ENCODE assay signal across 8 cellular contexts in the genomic region with DNA sequence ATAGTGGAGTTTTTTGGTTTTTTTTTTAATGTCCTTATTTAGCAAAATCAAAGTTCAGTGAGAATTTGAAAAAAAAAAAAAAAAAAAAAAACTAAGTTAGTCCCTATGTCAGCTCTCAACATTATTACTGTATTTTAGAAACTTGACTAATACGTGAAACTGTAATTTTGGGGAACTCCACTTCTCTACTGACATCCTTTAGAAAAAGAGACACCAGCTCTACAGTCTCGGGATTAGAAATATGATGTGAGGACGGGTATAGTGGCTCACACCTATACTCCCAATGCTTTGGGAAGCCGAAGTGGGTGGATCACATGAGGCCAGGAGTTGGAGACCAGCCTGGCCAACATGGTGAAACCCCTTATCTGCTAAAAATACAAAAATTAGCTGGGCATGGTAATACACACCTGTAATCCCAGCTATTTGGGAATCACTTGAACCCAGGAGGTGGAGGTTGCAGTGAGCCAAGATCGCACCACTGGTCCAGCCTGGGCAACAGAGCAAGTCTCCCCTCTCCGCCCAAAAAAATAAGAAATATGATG. TPM values are rescaled to one million over a fixed set of nuclear protein-coding genes. Genes with fewer than 3 reads are reported as not detected.
DNase-seq lines count a peak whose midpoint lies in the region; ATAC-seq and TF ChIP-seq lines count a peak whose summit lies in the region.
"Not testable (repeated sequence)": the region's sequence is repeated elsewhere in the genome, so short reads cannot be mapped to it uniquely, and the experiment has no call there.

No MANE protein-coding gene starts in this region.

- not testable (repeated sequence) for H4K8ac ChIP-seq in neuronal stem cell (ENCODE audit: low read depth, low read length)

- peaks cover 75% of the 10 kb centered on the region for H3K4me1 Mint-ChIP-seq in CD14-positive monocyte
- H3K4me1 Mint-ChIP-seq in activated CD4-positive, alpha-beta T cell treated with anti-CD3 and anti-CD28 coated beads, Interleukin-2, amount 10 ng/mL, durations not matched to agents 24 days and 14 days: peaks cover 71% of the 10 kb centered on the region
- H3K4me1 Mint-ChIP-seq in activated naive CD8-positive, alpha-beta T cell (ENCODE audit: low read depth): peaks cover 83% of the 10 kb centered on the region

- H3K27ac ChIP-seq in OCI-LY1 (ENCODE audit: low read depth, low read length, poor library complexity, severe bottlenecking): peak overlapping the region; percentile 81
- H3K27ac ChIP-seq in esophagus muscularis mucosa (replicated peaks in 1 of 4): peak overlapping the region; percentile 8 to 31 (median 26)
- peak overlapping the region; percentile 19 for H3K27ac ChIP-seq in neuronal stem cell (replicated peaks; ENCODE audit: low read length)
- H3K27ac ChIP-seq in tibial nerve: peak overlapping the region in 3 of 4 donors; percentile 83 to 84 (median 83)

- not testable (repeated sequence) for TF ChIP-seq CTCF in CD14-positive monocyte (IDR thresholded peaks at IDR 0.05); OCI-LY1 (IDR thresholded peaks at IDR 0.05; ENCODE audit: low read length); esophagus muscularis mucosa (IDR thresholded peaks at IDR 0.05); tibial nerve (IDR thresholded peaks at IDR 0.05)

- not testable (repeated sequence) for H4K20me1 ChIP-seq in OCI-LY1 (ENCODE audit: insufficient read depth, low read length)

- not testable (repeated sequence) for H3K9me3 ChIP-seq in OCI-LY1 (ENCODE audit: low read length); esophagus muscularis mucosa; neuronal stem cell (replicated peaks in 1 of 2; ENCODE audit: control insufficient read depth in 2 of 2, insufficient read depth in 1 of 2, low read depth in 1 of 2, low read length in 2 of 2); tibial nerve

- H3K9me2 ChIP-seq in OCI-LY1 (ENCODE audit: low read depth, low read length): not testable (repeated sequence)

- H3K27ac Mint-ChIP-seq in CD14-positive monocyte: peak overlapping the region; percentile 77 to 94 (median 88)
- H3K27ac Mint-ChIP-seq in activated CD4-positive, alpha-beta T cell treated with anti-CD3 and anti-CD28 coated beads, Interleukin-2, amount 10 ng/mL, durations not matched to agents 24 days and 14 days: peak overlapping the region; percentile 89
- H3K27ac Mint-ChIP-seq in activated naive CD8-positive, alpha-beta T cell: peak overlapping the region; percentile 94

- not testable (repeated sequence) for H2AK5ac ChIP-seq in neuronal stem cell (ENCODE audit: low read depth, low read length)

- peak overlapping the region in 1 of 2 donors; percentile 35 for H3K4me3 Mint-ChIP-seq in CD14-positive monocyte
- H3K4me3 Mint-ChIP-seq in activated CD4-positive, alpha-beta T cell treated with anti-CD3 and anti-CD28 coated beads, Interleukin-2, amount 10 ng/mL, durations not matched to agents 24 days and 14 days: peak overlapping the region; percentile 81
- peak overlapping the region; percentile 90 for H3K4me3 Mint-ChIP-seq in activated naive CD8-positive, alpha-beta T cell

- H3K4me2 ChIP-seq in OCI-LY1 (ENCODE audit: low read length): peak overlapping the region; percentile 77
- H3K4me2 ChIP-seq in neuronal stem cell (ENCODE audit: insufficient read depth, low read length, poor library complexity, severe bottlenecking): not testable (repeated sequence)

- H3K36me3 Mint-ChIP-seq in CD14-positive monocyte: peaks cover 39 to 40% of the 10 kb centered on the region in 2 donors
- peaks cover 41% of the 10 kb centered on the region for H3K36me3 Mint-ChIP-seq in activated CD4-positive, alpha-beta T cell treated with anti-CD3 and anti-CD28 coated beads, Interleukin-2, amount 10 ng/mL, durations not matched to agents 24 days and 14 days (ENCODE audit: low read depth)
- peaks cover 15% of the 10 kb centered on the region for H3K36me3 Mint-ChIP-seq in activated naive CD8-positive, alpha-beta T cell

- peaks cover 99% of the 10 kb centered on the region for H3K4me1 ChIP-seq in OCI-LY1 (ENCODE audit: insufficient read depth, low read length, severe bottlenecking)
- peaks cover 69 to 98% (median 82%) of the 10 kb centered on the region in 4 donors for H3K4me1 ChIP-seq in esophagus muscularis mucosa
- peaks cover 13 to 19% of the 10 kb centered on the region in 2 donors for H3K4me1 ChIP-seq in neuronal stem cell (ENCODE audit: control insufficient read depth in 2 of 2, insufficient read depth in 1 of 2, low read depth in 1 of 2, low read length in 2 of 2)
- peaks cover 3 to 84% (median 59%) of the 10 kb centered on the region in 4 donors for H3K4me1 ChIP-seq in tibial nerve

- H2AFZ ChIP-seq in OCI-LY1 (ENCODE audit: low read length); neuronal stem cell (ENCODE audit: low read length): not testable (repeated sequence)

- not testable (repeated sequence) for H3K27me3 Mint-ChIP-seq in CD14-positive monocyte (ENCODE audit: low read depth in 3 of 3); activated CD4-positive, alpha-beta T cell treated with anti-CD3 and anti-CD28 coated beads, Interleukin-2, amount 10 ng/mL, durations not matched to agents 24 days and 14 days; activated naive CD8-positive, alpha-beta T cell

- H2BK5ac ChIP-seq in neuronal stem cell (ENCODE audit: low read length): not testable (repeated sequence)

- H3K18ac ChIP-seq in neuronal stem cell (ENCODE audit: low read length): not testable (repeated sequence)

- not testable (repeated sequence) for H3F3A ChIP-seq in OCI-LY1 (ENCODE audit: insufficient read depth, low read length)

- H3K36me3 ChIP-seq in OCI-LY1 (ENCODE audit: insufficient read depth, low read length) (peaks cover 30% of the 10 kb centered on the region), esophagus muscularis mucosa (peaks cover 11 to 20% (median 18%) of the 10 kb centered on the region in 4 donors), neuronal stem cell (replicated peaks in 1 of 2; ENCODE audit: control insufficient read depth in 2 of 2, insufficient read depth in 2 of 2, low read length in 2 of 2) (peaks cover 17 to 30% of the 10 kb centered on the region in 2 donors), tibial nerve (peaks cover 0 to 24% (median 11%) of the 10 kb centered on the region in 3 donors)

- ATAC-seq in GM21717 (IDR thresholded peaks at IDR 0.05; ENCODE audit: unreplicated experiment): peak; percentile 31

- 81% methylated on average over 6 of the region's 6 CpGs for WGBS in esophagus muscularis mucosa
- WGBS in neuronal stem cell (ENCODE audit: extremely low coverage in 2 of 2, insufficient read length in 2 of 2, insufficient replicate concordance in 1 of 2), 2 donors: no CpG with 5 or more reads among the region's 6 CpGs
- WGBS in tibial nerve, 2 donors: 78 to 82% methylated on average over 6 of the region's 6 CpGs

- H3K27me3 ChIP-seq in OCI-LY1 (ENCODE audit: insufficient read depth, low read length); esophagus muscularis mucosa; neuronal stem cell (ENCODE audit: control insufficient read depth in 3 of 3, insufficient read depth in 3 of 3, low read depth in 1 of 3, low read length in 3 of 3); tibial nerve: not testable (repeated sequence)

- peak overlapping the region; percentile 14; the same call in 1 of the 2 replicates for H3K9ac ChIP-seq in OCI-LY1 (ENCODE audit: low read length)
- H3K9ac ChIP-seq in neuronal stem cell (ENCODE audit: low read depth, low read length, poor library complexity): not testable (repeated sequence)

- H3K79me2 ChIP-seq in OCI-LY1 (ENCODE audit: insufficient read depth, low read length): peaks cover 100% of the 10 kb centered on the region

- not testable (repeated sequence) for H3K14ac ChIP-seq in neuronal stem cell (ENCODE audit: low read length)

- not testable (repeated sequence) for TF ChIP-seq EP300 in esophagus muscularis mucosa (IDR thresholded peaks at IDR 0.05); tibial nerve (IDR thresholded peaks at IDR 0.05)

- not testable (repeated sequence) for H3K4ac ChIP-seq in neuronal stem cell (ENCODE audit: low read length)

- H2BK12ac ChIP-seq in neuronal stem cell (ENCODE audit: low read length): not testable (repeated sequence)

- not testable (repeated sequence) for TF ChIP-seq POLR2A in esophagus muscularis mucosa (IDR thresholded peaks at IDR 0.05; ENCODE audit: low read depth); tibial nerve (IDR thresholded peaks at IDR 0.05)

- H3K9me3 Mint-ChIP-seq in CD14-positive monocyte; activated CD4-positive, alpha-beta T cell treated with anti-CD3 and anti-CD28 coated beads, Interleukin-2, amount 10 ng/mL, durations not matched to agents 24 days and 14 days; activated naive CD8-positive, alpha-beta T cell (ENCODE audit: low read depth): not testable (repeated sequence)

- intact Hi-C loops in CD14-positive monocyte (cut with micrococcal nuclease); esophagus muscularis mucosa (cut with DNase I): not testable (repeated sequence)
- intact Hi-C loops in activated CD4-positive, alpha-beta T cell treated with anti-CD3 and anti-CD28 coated beads, Interleukin-2, amount 10 ng/mL, durations not matched to agents 24 days and 14 days (cut with micrococcal nuclease): loop anchor here (10.0 kb wide), 1 partner anchor 510 kb away; no protein-coding TSS in a partner anchor

- not testable (repeated sequence) for DNase-seq in CD14-positive monocyte (ENCODE audit: low spot score); activated CD4-positive, alpha-beta T cell treated with anti-CD3 and anti-CD28 coated beads, Interleukin-2, amount 10 ng/mL, durations not matched to agents 24 days and 14 days; esophagus muscularis mucosa (ENCODE audit: extremely low spot score); neuronal stem cell (ENCODE audit: low spot score); tibial nerve (ENCODE audit: low spot score in 2 of 2)

- not testable (repeated sequence) for H4K91ac ChIP-seq in neuronal stem cell (ENCODE audit: low read depth, low read length, poor library complexity)

- not testable (repeated sequence) for H2BK15ac ChIP-seq in neuronal stem cell (ENCODE audit: low read length)

- peak overlapping the region; percentile 43 for H3K4me3 ChIP-seq in OCI-LY1 (ENCODE audit: low read depth, low read length, poor library complexity, severe bottlenecking)
- not testable (repeated sequence) for H3K4me3 ChIP-seq in esophagus muscularis mucosa; neuronal stem cell (ENCODE audit: low read length in 2 of 2); tibial nerve

- not testable (repeated sequence) for H2BK120ac ChIP-seq in neuronal stem cell (ENCODE audit: low read depth, low read length)

- H3K23ac ChIP-seq in neuronal stem cell (ENCODE audit: low read depth, low read length, poor library complexity): not testable (repeated sequence)

- H3K79me1 ChIP-seq in neuronal stem cell (ENCODE audit: low read depth, low read length): not testable (repeated sequence)

RNA-seq across cellular contexts. Expression of a gene that starts 8.5 kb away (rescaled TPM):
- polyA plus RNA-seq in CD14-positive monocyte: 10 to 100 TPM; 10.5 to 41.5 TPM
- 58.0 and 60.9 TPM in 2 replicates for total RNA-seq in activated CD4-positive, alpha-beta T cell treated with anti-CD3 and anti-CD28 coated beads, Interleukin-2, amount 10 ng/mL, durations not matched to agents 24 days and 14 days
- 10 to 100 TPM; 15.4 to 27.3 (median 18.6) TPM for total RNA-seq in esophagus muscularis mucosa
- polyA plus RNA-seq in neuronal stem cell (2013, experiment 1 of 2): 31.6 TPM
- 32.6 TPM for polyA plus RNA-seq in neuronal stem cell (2013, experiment 2 of 2)
- total RNA-seq in tibial nerve: 10 to 100 TPM; 21.4 to 24.3 (median 23.1) TPM

Comparison
In these comparisons a context has a peak if more than half of its experiments do, and no peak if none do; other contexts are left out.
1. H3K27ac ChIP-seq: peak in every context shown above with its lines; median percentile 83 in tibial nerve; 81 in OCI-LY1; 26 in esophagus muscularis mucosa; 19 in neuronal stem cell.